24 cellular contexts compared by ENCODE assay signal in genomic region chr17:78031435-78031834, GRCh38.
"Had no signal": no experiment of that assay in that cellular context is flagged by ENCODE, and none has a peak within 500 bp of the region (broad histone marks: within the 10 kb centered on the region; RNA-seq: fewer than 3 reads in every experiment).

No MANE protein-coding gene starts in this region.

- H3K4me3 ChIP-seq: breast epithelium, MG63, SK-N-MC had no signal

- H3K9me3 ChIP-seq: breast epithelium, MG63 had no signal

- ATAC-seq: T-cell had no signal

- H3K4me1 ChIP-seq: breast epithelium had no signal

- H3K27me3 ChIP-seq: breast epithelium, MG63 had no signal

- H3K36me3 ChIP-seq: breast epithelium had no signal

- DNase-seq: activated CD4-positive, alpha-beta memory T cell treated with anti-CD3 and anti-CD28 coated beads, Interleukin-2, amount 10 ng/mL, durations not matched to agents 7 days and 5 days; activated CD4-positive, alpha-beta T cell treated with anti-CD3 and anti-CD28 coated beads, Interleukin-2, amount 10 ng/mL, durations not matched to agents 7 days and 5 days; activated CD4-positive, CD25-positive, alpha-beta regulatory T cell; activated CD8-positive, alpha-beta memory T cell treated with anti-CD3 and anti-CD28 coated beads, Interleukin-2, amount 50 U/mL, for 48 hours; activated naive CD4-positive, alpha-beta T cell treated with anti-CD3 and anti-CD28 coated beads, Interleukin-2, amount 50 U/mL, for 16 hours; activated naive CD8-positive, alpha-beta T cell treated with anti-CD3 and anti-CD28 coated beads, Interleukin-2, amount 10 ng/mL, durations not matched to agents 7 days and 5 days; activated T-cell treated with anti-CD3 and anti-CD28 coated beads, Interleukin-2, amount 50 U/mL, for 1 hour; aorta; NCI-H1105; NCI-H1436; NCI-H1694 treated with DMSO at 0.1 percent for 48 hours; NCI-H2029 treated with DMSO at 0.1 percent for 48 hours; NCI-H345; NCI-H510A; NCI-H526 treated with DMSO at 0.1 percent for 48 hours; NCI-H82; SIG-M5; T-cell; T-helper 2 cell; T1000 had no signal

- H3K27ac ChIP-seq: breast epithelium, SK-N-MC, VCaP had no signal
